Comparison of ENCODE assay signal across 9 cellular contexts in genomic region chrX:17597836-17598434, GRCh38.
DNase-seq lines count a peak whose midpoint lies in the region; ATAC-seq and FAIRE-seq lines count a peak whose summit lies in the region.
"Had no signal": no experiment of that assay in that cellular context is flagged by ENCODE, and none has a peak within 500 bp of the region (broad histone marks: within the 10 kb centered on the region; RNA-seq: fewer than 3 reads in every experiment).

No MANE protein-coding gene starts in this region.

- no peak for FAIRE-seq in frontal cortex (lab: Jason Lieb, UNC)

- DNase-seq in NCI-H345 (lab: John Stamatoyannopoulos, UW) (peak; percentile 44), NCI-H345 treated with DMSO at 0.1 percent for 48 hours (lab: John Stamatoyannopoulos, UW; ENCODE audit: unreplicated experiment) (no peak), dermis blood vessel endothelial cell (peak; percentile 70), medulla oblongata (ENCODE audit: extremely low spot score) (peak; percentile 51), ureter (ENCODE audit: low spot score) (peak; percentile 75), frontal cortex (ENCODE audit: low spot score in 2 of 2) (no peak), UCSD-AML1 (lab: John Stamatoyannopoulos, UW; ENCODE audit: unreplicated experiment) (no peak)
- DNase-seq: T-helper 2 cell had no signal

- ATAC-seq in HG03025 (IDR thresholded peaks at IDR 0.05; ENCODE audit: low FRiP score, unreplicated experiment): no peak

Comparison
In these comparisons a context has a peak if more than half of its experiments do, and no peak if none do; other contexts are left out.
1. DNase-seq: peak in NCI-H345 (single experiment), dermis blood vessel endothelial cell (single experiment), medulla oblongata (single experiment) and ureter (single experiment); none in NCI-H345 treated with DMSO at 0.1 percent for 48 hours (single experiment), frontal cortex (0 of 2) and UCSD-AML1 (single experiment).